ENCODE assay signal across 31 cellular contexts in the genomic region with DNA sequence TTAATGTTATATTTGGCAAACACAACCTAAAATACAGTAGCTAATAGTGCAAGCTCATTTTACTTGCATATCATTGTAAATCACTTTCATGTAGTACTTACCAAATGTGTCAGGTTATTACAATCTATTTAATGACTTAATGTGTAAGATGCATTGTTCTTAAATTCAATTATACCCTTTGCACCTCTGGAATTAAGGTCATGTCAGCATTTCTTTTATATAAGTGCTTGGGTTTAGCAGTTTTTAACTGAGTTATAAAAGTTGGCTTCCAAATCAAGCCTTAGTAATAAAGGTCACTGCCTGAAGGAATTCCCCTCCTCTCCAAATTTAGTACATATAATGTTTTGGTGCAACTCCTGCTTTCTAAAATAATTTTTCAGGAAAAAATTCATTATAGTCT. TPM values are rescaled to one million over a fixed set of nuclear protein-coding genes. Genes with fewer than 3 reads are reported as not detected.
"Had no signal": no experiment of that assay in that cellular context is flagged by ENCODE, and none has a peak within 500 bp of the region (broad histone marks: within the 10 kb centered on the region; RNA-seq: fewer than 3 reads in every experiment).

No MANE protein-coding gene starts in this region.

- H3K27ac ChIP-seq: coronary artery, dorsolateral prefrontal cortex, epithelial cell of prostate, esophagus squamous epithelium, gastrocnemius medialis, heart right ventricle, left lung, lower lobe of right lung had no signal

- H3K9me3 Mint-ChIP-seq: mesothelial cell of epicardium, naive B cell had no signal

- H3K36me3 Mint-ChIP-seq: mesothelial cell of epicardium; naive B cell; naive thymus-derived CD8-positive, alpha-beta T cell had no signal

- H3K4me1 ChIP-seq: gastrocnemius medialis, heart right ventricle, left lung, lower lobe of right lung had no signal

- FAIRE-seq: islet of Langerhans, keratinocyte had no signal

- ATAC-seq: esophagus mucosa; gastrocnemius medialis; heart right ventricle; left cardiac atrium; left lung; left ventricle myocardium superior; lower lobe of right lung; mucosa of descending colon; naive thymus-derived CD8-positive, alpha-beta T cell had no signal

- H3K27ac Mint-ChIP-seq: mesothelial cell of epicardium; naive B cell; naive thymus-derived CD8-positive, alpha-beta T cell had no signal

- H3K4me3 Mint-ChIP-seq: mesothelial cell of epicardium; naive B cell; naive thymus-derived CD8-positive, alpha-beta T cell had no signal

- H3K9me3 ChIP-seq: esophagus squamous epithelium, gastrocnemius medialis, heart right ventricle, left lung, lower lobe of right lung, mucosa of descending colon had no signal

- H3K27me3 Mint-ChIP-seq: naive B cell had no signal

- H3K36me3 ChIP-seq: esophagus squamous epithelium, gastrocnemius medialis, heart right ventricle, left lung, lower lobe of right lung had no signal

- DNase-seq: dermis blood vessel endothelial cell; dorsolateral prefrontal cortex; effector CD4-positive, alpha-beta T cell; effector memory CD4-positive, alpha-beta T cell; erythroblast; esophagus squamous epithelium; foreskin fibroblast; foreskin melanocyte; gastrocnemius medialis; glutamatergic neuron; head of caudate nucleus; heart right ventricle; hippocampal formation; left cardiac atrium; left lung; left ventricle myocardium superior; lower lobe of right lung; mesenchymal stem cell; mucosa of descending colon; naive B cell; naive thymus-derived CD8-positive, alpha-beta T cell had no signal

- H3K27me3 ChIP-seq: dorsolateral prefrontal cortex, esophagus squamous epithelium, gastrocnemius medialis, heart right ventricle, left lung had no signal

- H3K4me1 Mint-ChIP-seq: naive B cell; naive thymus-derived CD8-positive, alpha-beta T cell had no signal

- H3K4me3 ChIP-seq: coronary artery, dorsolateral prefrontal cortex, esophagus squamous epithelium, gastrocnemius medialis, heart right ventricle, left lung, lower lobe of right lung, mucosa of descending colon had no signal

RNA-seq across cellular contexts. Expression of gene NANOGP8, which starts 52.6 kb away (rescaled TPM):
- total RNA-seq: dermis blood vessel endothelial cell; gastrocnemius medialis; glomerular endothelial cell; kidney epithelial cell; left cardiac atrium; left ventricle myocardium superior; lung microvascular endothelial cell; mesenteric fat pad; naive thymus-derived CD8-positive, alpha-beta T cell had no signal
- polyA plus RNA-seq: heart right ventricle, keratinocyte had no signal
